ENCODE assay signal across 1 cellular context in the genomic region with DNA sequence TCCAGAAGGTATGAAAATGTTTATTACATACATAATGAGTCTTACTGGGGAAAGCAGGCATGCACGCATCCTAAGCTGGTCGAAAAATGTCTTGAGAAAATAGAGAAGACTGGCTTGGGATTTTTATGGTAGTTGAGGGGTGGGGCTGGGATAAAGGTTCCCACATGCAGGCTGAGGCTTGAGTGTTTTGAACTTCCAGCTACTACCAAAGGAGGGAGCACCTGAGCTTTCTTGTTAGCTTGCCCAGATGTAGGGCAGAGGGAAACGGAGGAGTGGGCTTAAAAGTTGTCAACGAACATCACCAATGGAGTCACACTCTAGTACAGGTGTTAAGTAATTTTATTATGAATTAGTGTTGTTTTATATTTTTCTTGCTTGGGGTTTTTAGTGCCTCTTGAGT.
TF ChIP-seq lines count a peak whose summit lies in the region.

No MANE protein-coding gene starts in this region.

TF ChIP-seq in H1, 55 proteins besides CTCF, POLR2A, EP300 and RAD21 (continued from another document):
- TF ChIP-seq, protein P1, sequence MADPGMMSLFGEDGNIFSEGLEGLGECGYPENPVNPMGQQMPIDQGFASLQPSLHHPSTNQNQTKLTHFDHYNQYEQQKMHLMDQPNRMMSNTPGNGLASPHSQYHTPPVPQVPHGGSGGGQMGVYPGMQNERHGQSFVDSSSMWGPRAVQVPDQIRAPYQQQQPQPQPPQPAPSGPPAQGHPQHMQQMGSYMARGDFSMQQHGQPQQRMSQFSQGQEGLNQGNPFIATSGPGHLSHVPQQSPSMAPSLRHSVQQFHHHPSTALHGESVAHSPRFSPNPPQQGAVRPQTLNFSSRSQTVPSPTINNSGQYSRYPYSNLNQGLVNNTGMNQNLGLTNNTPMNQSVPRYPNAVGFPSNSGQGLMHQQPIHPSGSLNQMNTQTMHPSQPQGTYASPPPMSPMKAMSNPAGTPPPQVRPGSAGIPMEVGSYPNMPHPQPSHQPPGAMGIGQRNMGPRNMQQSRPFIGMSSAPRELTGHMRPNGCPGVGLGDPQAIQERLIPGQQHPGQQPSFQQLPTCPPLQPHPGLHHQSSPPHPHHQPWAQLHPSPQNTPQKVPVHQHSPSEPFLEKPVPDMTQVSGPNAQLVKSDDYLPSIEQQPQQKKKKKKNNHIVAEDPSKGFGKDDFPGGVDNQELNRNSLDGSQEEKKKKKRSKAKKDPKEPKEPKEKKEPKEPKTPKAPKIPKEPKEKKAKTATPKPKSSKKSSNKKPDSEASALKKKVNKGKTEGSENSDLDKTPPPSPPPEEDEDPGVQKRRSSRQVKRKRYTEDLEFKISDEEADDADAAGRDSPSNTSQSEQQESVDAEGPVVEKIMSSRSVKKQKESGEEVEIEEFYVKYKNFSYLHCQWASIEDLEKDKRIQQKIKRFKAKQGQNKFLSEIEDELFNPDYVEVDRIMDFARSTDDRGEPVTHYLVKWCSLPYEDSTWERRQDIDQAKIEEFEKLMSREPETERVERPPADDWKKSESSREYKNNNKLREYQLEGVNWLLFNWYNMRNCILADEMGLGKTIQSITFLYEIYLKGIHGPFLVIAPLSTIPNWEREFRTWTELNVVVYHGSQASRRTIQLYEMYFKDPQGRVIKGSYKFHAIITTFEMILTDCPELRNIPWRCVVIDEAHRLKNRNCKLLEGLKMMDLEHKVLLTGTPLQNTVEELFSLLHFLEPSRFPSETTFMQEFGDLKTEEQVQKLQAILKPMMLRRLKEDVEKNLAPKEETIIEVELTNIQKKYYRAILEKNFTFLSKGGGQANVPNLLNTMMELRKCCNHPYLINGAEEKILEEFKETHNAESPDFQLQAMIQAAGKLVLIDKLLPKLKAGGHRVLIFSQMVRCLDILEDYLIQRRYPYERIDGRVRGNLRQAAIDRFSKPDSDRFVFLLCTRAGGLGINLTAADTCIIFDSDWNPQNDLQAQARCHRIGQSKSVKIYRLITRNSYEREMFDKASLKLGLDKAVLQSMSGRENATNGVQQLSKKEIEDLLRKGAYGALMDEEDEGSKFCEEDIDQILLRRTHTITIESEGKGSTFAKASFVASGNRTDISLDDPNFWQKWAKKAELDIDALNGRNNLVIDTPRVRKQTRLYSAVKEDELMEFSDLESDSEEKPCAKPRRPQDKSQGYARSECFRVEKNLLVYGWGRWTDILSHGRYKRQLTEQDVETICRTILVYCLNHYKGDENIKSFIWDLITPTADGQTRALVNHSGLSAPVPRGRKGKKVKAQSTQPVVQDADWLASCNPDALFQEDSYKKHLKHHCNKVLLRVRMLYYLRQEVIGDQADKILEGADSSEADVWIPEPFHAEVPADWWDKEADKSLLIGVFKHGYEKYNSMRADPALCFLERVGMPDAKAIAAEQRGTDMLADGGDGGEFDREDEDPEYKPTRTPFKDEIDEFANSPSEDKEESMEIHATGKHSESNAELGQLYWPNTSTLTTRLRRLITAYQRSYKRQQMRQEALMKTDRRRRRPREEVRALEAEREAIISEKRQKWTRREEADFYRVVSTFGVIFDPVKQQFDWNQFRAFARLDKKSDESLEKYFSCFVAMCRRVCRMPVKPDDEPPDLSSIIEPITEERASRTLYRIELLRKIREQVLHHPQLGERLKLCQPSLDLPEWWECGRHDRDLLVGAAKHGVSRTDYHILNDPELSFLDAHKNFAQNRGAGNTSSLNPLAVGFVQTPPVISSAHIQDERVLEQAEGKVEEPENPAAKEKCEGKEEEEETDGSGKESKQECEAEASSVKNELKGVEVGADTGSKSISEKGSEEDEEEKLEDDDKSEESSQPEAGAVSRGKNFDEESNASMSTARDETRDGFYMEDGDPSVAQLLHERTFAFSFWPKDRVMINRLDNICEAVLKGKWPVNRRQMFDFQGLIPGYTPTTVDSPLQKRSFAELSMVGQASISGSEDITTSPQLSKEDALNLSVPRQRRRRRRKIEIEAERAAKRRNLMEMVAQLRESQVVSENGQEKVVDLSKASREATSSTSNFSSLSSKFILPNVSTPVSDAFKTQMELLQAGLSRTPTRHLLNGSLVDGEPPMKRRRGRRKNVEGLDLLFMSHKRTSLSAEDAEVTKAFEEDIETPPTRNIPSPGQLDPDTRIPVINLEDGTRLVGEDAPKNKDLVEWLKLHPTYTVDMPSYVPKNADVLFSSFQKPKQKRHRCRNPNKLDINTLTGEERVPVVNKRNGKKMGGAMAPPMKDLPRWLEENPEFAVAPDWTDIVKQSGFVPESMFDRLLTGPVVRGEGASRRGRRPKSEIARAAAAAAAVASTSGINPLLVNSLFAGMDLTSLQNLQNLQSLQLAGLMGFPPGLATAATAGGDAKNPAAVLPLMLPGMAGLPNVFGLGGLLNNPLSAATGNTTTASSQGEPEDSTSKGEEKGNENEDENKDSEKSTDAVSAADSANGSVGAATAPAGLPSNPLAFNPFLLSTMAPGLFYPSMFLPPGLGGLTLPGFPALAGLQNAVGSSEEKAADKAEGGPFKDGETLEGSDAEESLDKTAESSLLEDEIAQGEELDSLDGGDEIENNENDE (IDR thresholded peaks at IDR 0.05; ENCODE audit: insufficient replicate concordance, low read length), result no peak
- TF ChIP-seq SP4 (IDR thresholded peaks at IDR 0.05; ENCODE audit: low read length), result no peak
TF ChIP-seq in H1: peak in this region for 0.
